Comparison of ENCODE assay signal across 15 cellular contexts in the genomic region with DNA sequence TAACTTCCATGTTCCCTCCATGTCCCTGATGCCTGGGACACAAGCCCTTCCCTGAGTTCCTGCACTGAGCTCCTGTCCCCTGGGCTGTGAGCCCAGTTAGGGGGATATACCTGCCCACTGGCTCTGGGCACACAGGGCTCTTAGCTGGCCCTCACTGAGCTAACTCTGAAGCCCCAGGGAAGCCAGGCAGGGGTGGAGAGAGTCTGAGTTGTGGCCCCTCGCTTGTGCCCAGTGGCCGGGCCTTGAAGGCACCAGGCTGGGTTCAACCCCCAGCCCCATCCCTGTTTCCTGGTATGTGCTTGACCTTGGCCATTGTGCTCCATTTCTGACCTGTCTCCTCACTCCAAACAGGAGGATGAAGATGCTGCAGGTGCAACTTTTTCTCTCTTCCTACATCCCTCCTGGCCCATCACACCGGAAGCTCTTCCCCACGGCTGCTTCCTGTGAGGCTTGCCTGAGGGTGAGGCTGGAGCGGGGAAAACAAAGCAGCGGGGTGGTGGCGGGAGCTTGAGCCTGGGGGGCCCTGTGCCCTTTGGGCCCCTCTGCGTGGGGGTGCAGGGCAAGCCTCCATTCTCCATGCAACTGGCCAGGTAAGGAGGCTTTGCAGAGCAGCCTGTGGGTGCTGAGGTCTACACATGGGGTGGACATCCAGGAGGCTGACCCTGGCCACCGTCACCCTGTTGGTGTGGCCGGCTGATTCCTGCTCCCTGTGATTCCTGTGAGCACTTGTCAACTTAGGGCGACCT.
DNase-seq lines count a peak whose midpoint lies in the region; ATAC-seq, FAIRE-seq and TF ChIP-seq lines count a peak whose summit lies in the region.
"Had no signal": no experiment of that assay in that cellular context is flagged by ENCODE, and none has a peak within 500 bp of the region (broad histone marks: within the 10 kb centered on the region; RNA-seq: fewer than 3 reads in every experiment).

No MANE protein-coding gene starts in this region.

- H3K4me2 ChIP-seq in HepG2 (ENCODE audit: low read depth, low read length) (no peak overlapping the region), osteoblast (ENCODE audit: insufficient read depth, low read length) (no peak overlapping the region)

- H3K27me3 ChIP-seq in HepG2 (ENCODE audit: control insufficient read depth in 1 of 2, insufficient read depth in 2 of 2, low read length in 2 of 2) (peaks cover 0 to 12% of the 10 kb centered on the region in 2 experiments; a peak in 2 of 5 replicates), right lobe of liver (no peaks in the 10 kb centered on the region), osteoblast (ENCODE audit: insufficient read depth, low read length) (no peaks in the 10 kb centered on the region)

- H4K20me1 ChIP-seq in HepG2 (ENCODE audit: insufficient read depth, low read length), result no peaks in the 10 kb centered on the region
- no peaks in the 10 kb centered on the region for H4K20me1 ChIP-seq in osteoblast (ENCODE audit: insufficient read depth, low read length)

- no TSS peak for BruUV-seq in HepG2 (replicated peaks; lab: Mats Ljungman, UMichigan)

- H3K4me1 ChIP-seq in HepG2 (ENCODE audit: insufficient read depth, low read length) (no peaks in the 10 kb centered on the region), right lobe of liver (no peaks in the 10 kb centered on the region), osteoblast (ENCODE audit: insufficient read depth, low read length) (no peaks in the 10 kb centered on the region)

- H3K4me3 ChIP-seq in HepG2 (replicated peaks in 1 of 3; ENCODE audit: insufficient read depth in 1 of 3, low read depth in 2 of 3, low read length in 3 of 3) (no peak overlapping the region), right lobe of liver (no peak overlapping the region), osteoblast (ENCODE audit: insufficient read depth, low read length) (no peak overlapping the region)

- DNase-seq in HepG2 (ENCODE audit: low spot score) (no peak), right lobe of liver (no peak), ecto neural progenitor cell (ENCODE audit: low spot score) (peak; percentile 29), osteoblast (ENCODE audit: insufficient read length, low spot score, missing footprints) (peak; percentile 81), HTR-8/SVneo (ENCODE audit: insufficient read length, low spot score) (no peak)
- DNase-seq: CD4-positive, CD25-positive, alpha-beta regulatory T cell; DMS53; Kasumi-1; MM.1S; NCI-H1092 treated with DMSO at 0.1 percent for 48 hours; NCI-H2081 treated with DMSO at 0.1 percent for 48 hours; NCI-H524 had no signal

- ATAC-seq in HepG2, result 0 out of 3 replicates have a peak, but pooled peaks have one; percentile 17
- ATAC-seq in right lobe of liver, result no peak
- no peak for ATAC-seq in HG02571 (IDR thresholded peaks at IDR 0.05; ENCODE audit: unreplicated experiment)
- no peak for ATAC-seq in GM18907 (IDR thresholded peaks at IDR 0.05; ENCODE audit: unreplicated experiment)

- in situ Hi-C loops in HepG2 (cut with HindIII; ENCODE audit: extremely low pct_ligation_motif_present, low pct_unique_long_range_greater_than_20kb), result no loop called here

- no peak for TF ChIP-seq POLR2A in HepG2 (IDR thresholded peaks at IDR 0.05; ENCODE audit: insufficient read depth in 1 of 2, low read depth in 2 of 2, low read length in 2 of 2)
- no peak for TF ChIP-seq POLR2A in right lobe of liver (IDR thresholded peaks at IDR 0.05)

- TF ChIP-seq CTCF in HepG2 (CRISPR knock-in tag; IDR thresholded peaks at IDR 0.05) (no peak), right lobe of liver (IDR thresholded peaks at IDR 0.05) (no peak), osteoblast (IDR thresholded peaks at IDR 0.05; ENCODE audit: extremely low read depth, low read depth, low read length) (no peak)

- H2AFZ ChIP-seq in HepG2 (ENCODE audit: low read length), result no peak overlapping the region
- H2AFZ ChIP-seq in osteoblast (ENCODE audit: low read length), result no peak overlapping the region

- no peak for FAIRE-seq in HepG2 (lab: Jason Lieb, UNC)
- no peak for FAIRE-seq in HTR-8/SVneo (lab: Jason Lieb, UNC)
- FAIRE-seq: H54 had no signal

- no peak overlapping the region for H3K9ac ChIP-seq in HepG2 (ENCODE audit: insufficient read depth, low read depth, low read length)

- H3K36me3 ChIP-seq in HepG2 (replicated peaks in 1 of 2; ENCODE audit: control insufficient read depth in 1 of 2, insufficient read depth in 2 of 2, low read length in 2 of 2) (no peaks in the 10 kb centered on the region), right lobe of liver (no peaks in the 10 kb centered on the region), osteoblast (ENCODE audit: insufficient read depth, low read length) (no peaks in the 10 kb centered on the region)

- no peak overlapping the region for H3K27ac ChIP-seq in HepG2 (ENCODE audit: extremely low read length, insufficient read depth, low read length)
- H3K27ac ChIP-seq in right lobe of liver, result no peak overlapping the region
- H3K27ac ChIP-seq in osteoblast (ENCODE audit: low read depth, low read length), result no peak overlapping the region

- CTCF ChIA-PET in HepG2 (lab: Yijun Ruan, JAX; ENCODE audit: low intra/inter-chr PET ratio, low total read pairs), result no interaction called here

- TF ChIP-seq EP300 in HepG2 (IDR thresholded peaks at IDR 0.05; ENCODE audit: low read depth in 2 of 2, low read length in 2 of 2) (no peak), HepG2 (CRISPR knock-in tag; IDR thresholded peaks at IDR 0.05; ENCODE audit: borderline replicate concordance) (no peak)

- intact Hi-C loops in HepG2 (cut with micrococcal nuclease; ENCODE audit: unreplicated experiment) (no loop called here), right lobe of liver (cut with DNase I) (no loop called here)

- no peak for TF ChIP-seq RAD21 in HepG2 (CRISPR knock-in tag; IDR thresholded peaks at IDR 0.05)

- WGBS in HepG2 (ENCODE audit: low lambda C conversion rate), result 76% methylated on average over 6 of the region's 11 CpGs
- 67% methylated on average over 2 of the region's 11 CpGs for WGBS in right lobe of liver (ENCODE audit: insufficient coverage, low coverage, low lambda C conversion rate, missing lambda C conversion rate)

- POLR2A ChIA-PET in HepG2 (lab: Yijun Ruan, JAX), result no interaction called here

- no peaks in the 10 kb centered on the region for H3K79me2 ChIP-seq in HepG2 (ENCODE audit: insufficient read depth, low read length)
- H3K79me2 ChIP-seq in osteoblast (ENCODE audit: insufficient read depth, low read length), result no peaks in the 10 kb centered on the region

- H3K9me3 ChIP-seq in HepG2 (ENCODE audit: low read length) (no peaks in the 10 kb centered on the region), right lobe of liver (no peaks in the 10 kb centered on the region), osteoblast (ENCODE audit: low read depth, low read length) (no peaks in the 10 kb centered on the region)

TF ChIP-seq in HepG2, 621 proteins besides CTCF, POLR2A, EP300 and RAD21:
- 0 out of 2 replicates have a peak, but pooled peaks have one; percentile 9 for TF ChIP-seq KDM2A (CRISPR knock-in tag; IDR thresholded peaks at IDR 0.05; ENCODE audit: borderline replicate concordance, low read depth)
- no peak for TF ChIP-seq TEAD2 (CRISPR knock-in tag; IDR thresholded peaks at IDR 0.05)
- TF ChIP-seq, protein P1, sequence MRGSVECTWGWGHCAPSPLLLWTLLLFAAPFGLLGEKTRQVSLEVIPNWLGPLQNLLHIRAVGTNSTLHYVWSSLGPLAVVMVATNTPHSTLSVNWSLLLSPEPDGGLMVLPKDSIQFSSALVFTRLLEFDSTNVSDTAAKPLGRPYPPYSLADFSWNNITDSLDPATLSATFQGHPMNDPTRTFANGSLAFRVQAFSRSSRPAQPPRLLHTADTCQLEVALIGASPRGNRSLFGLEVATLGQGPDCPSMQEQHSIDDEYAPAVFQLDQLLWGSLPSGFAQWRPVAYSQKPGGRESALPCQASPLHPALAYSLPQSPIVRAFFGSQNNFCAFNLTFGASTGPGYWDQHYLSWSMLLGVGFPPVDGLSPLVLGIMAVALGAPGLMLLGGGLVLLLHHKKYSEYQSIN (CRISPR knock-in tag; IDR thresholded peaks at IDR 0.05; ENCODE audit: borderline replicate concordance), result no peak
- TF ChIP-seq AGO1 (IDR thresholded peaks at IDR 0.05; ENCODE audit: low read depth, low read length, poor library complexity, severe bottlenecking), result peak; percentile 51
- peak; percentile 65 for TF ChIP-seq RBM22 (optimal IDR thresholded peaks at IDR 0.05; ENCODE audit: low read length)
- TF ChIP-seq, protein P2, sequence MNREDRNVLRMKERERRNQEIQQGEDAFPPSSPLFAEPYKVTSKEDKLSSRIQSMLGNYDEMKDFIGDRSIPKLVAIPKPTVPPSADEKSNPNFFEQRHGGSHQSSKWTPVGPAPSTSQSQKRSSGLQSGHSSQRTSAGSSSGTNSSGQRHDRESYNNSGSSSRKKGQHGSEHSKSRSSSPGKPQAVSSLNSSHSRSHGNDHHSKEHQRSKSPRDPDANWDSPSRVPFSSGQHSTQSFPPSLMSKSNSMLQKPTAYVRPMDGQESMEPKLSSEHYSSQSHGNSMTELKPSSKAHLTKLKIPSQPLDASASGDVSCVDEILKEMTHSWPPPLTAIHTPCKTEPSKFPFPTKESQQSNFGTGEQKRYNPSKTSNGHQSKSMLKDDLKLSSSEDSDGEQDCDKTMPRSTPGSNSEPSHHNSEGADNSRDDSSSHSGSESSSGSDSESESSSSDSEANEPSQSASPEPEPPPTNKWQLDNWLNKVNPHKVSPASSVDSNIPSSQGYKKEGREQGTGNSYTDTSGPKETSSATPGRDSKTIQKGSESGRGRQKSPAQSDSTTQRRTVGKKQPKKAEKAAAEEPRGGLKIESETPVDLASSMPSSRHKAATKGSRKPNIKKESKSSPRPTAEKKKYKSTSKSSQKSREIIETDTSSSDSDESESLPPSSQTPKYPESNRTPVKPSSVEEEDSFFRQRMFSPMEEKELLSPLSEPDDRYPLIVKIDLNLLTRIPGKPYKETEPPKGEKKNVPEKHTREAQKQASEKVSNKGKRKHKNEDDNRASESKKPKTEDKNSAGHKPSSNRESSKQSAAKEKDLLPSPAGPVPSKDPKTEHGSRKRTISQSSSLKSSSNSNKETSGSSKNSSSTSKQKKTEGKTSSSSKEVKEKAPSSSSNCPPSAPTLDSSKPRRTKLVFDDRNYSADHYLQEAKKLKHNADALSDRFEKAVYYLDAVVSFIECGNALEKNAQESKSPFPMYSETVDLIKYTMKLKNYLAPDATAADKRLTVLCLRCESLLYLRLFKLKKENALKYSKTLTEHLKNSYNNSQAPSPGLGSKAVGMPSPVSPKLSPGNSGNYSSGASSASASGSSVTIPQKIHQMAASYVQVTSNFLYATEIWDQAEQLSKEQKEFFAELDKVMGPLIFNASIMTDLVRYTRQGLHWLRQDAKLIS (CRISPR knock-in tag; IDR thresholded peaks at IDR 0.05), result no peak
- TF ChIP-seq PLRG1 (conservative IDR thresholded peaks at IDR 0.05), result no peak
- TF ChIP-seq ZBTB20 (CRISPR knock-in tag; IDR thresholded peaks at IDR 0.05; ENCODE audit: borderline replicate concordance, low read depth), result no peak
- TF ChIP-seq RCOR2 (CRISPR knock-in tag; IDR thresholded peaks at IDR 0.05), result no peak
- no peak for TF ChIP-seq FOXC1 (CRISPR knock-in tag; IDR thresholded peaks at IDR 0.05; ENCODE audit: borderline replicate concordance)
- peak; percentile 83 for TF ChIP-seq AGO2 (optimal IDR thresholded peaks at IDR 0.05; ENCODE audit: low read depth, low read length)

Comparison
In these comparisons a context has a peak if more than half of its experiments do, and no peak if none do; other contexts are left out.
1. DNase-seq: peak in ecto neural progenitor cell (single experiment) and osteoblast (single experiment); none in HepG2 (single experiment), right lobe of liver (0 of 3) and HTR-8/SVneo (single experiment).